ENCODE assay signal across 9 cellular contexts in genomic region chr4:138775890-138776289, GRCh38.
DNase-seq lines count a peak whose midpoint lies in the region; ATAC-seq and TF ChIP-seq lines count a peak whose summit lies in the region.
"Had no signal": no experiment of that assay in that cellular context is flagged by ENCODE, and none has a peak within 500 bp of the region (broad histone marks: within the 10 kb centered on the region; RNA-seq: fewer than 3 reads in every experiment).

No MANE protein-coding gene starts in this region.

- CTCF ChIA-PET in CD4-positive, alpha-beta T cell (lab: Charles Lee), result no interaction called here

- TF ChIP-seq CTCF in CD4-positive, alpha-beta T cell (IDR thresholded peaks at IDR 0.05), result no peak

- H3K27me3 ChIP-seq in CD4-positive, alpha-beta T cell (ENCODE audit: control insufficient read depth, insufficient read depth, low read length), result no peaks in the 10 kb centered on the region

- H3K27ac Mint-ChIP-seq in activated naive CD8-positive, alpha-beta T cell treated with anti-CD3 and anti-CD28 coated beads for 36 hours, result no peak overlapping the region
- no peak overlapping the region for H3K27ac Mint-ChIP-seq in CD4-positive, alpha-beta T cell
- H3K27ac Mint-ChIP-seq: CD8-positive, alpha-beta T cell had no signal

- intact Hi-C loops in CD4-positive, alpha-beta T cell (cut with DNase I, micrococcal nuclease), result no loop called here

- H3K27ac ChIP-seq in CD4-positive, alpha-beta T cell (ENCODE audit: low read depth, low read length), result no peak overlapping the region

- no peaks in the 10 kb centered on the region for H3K9me3 ChIP-seq in CD4-positive, alpha-beta T cell (ENCODE audit: control insufficient read depth, low read length)

- H3K4me3 Mint-ChIP-seq in activated naive CD8-positive, alpha-beta T cell treated with anti-CD3 and anti-CD28 coated beads for 36 hours, result no peak overlapping the region
- no peak overlapping the region for H3K4me3 Mint-ChIP-seq in CD4-positive, alpha-beta T cell
- H3K4me3 Mint-ChIP-seq: CD8-positive, alpha-beta T cell had no signal

- ATAC-seq in GM18502 (IDR thresholded peaks at IDR 0.05; ENCODE audit: poor library complexity, unreplicated experiment) (peak; percentile 97), HG02588 (IDR thresholded peaks at IDR 0.05; ENCODE audit: unreplicated experiment) (peak; percentile 89), left lobe of liver (peak; percentile 13)
- ATAC-seq in CD4-positive, alpha-beta T cell (ENCODE audit: poor library complexity), result no peak
- ATAC-seq: CD8-positive, alpha-beta T cell had no signal

- DNase-seq in MV-4-11 (lab: John Stamatoyannopoulos, UW) (peak; percentile 79), left lobe of liver (ENCODE audit: low spot score) (no peak), NCI-H524 (lab: John Stamatoyannopoulos, UW) (no peak), LoVo (ENCODE audit: low spot score) (no peak)
- no peak for DNase-seq in activated naive CD8-positive, alpha-beta T cell treated with anti-CD3 and anti-CD28 coated beads for 36 hours
- no peak for DNase-seq in CD4-positive, alpha-beta T cell
- DNase-seq: CD8-positive, alpha-beta T cell had no signal

- POLR2A ChIA-PET in CD4-positive, alpha-beta T cell (lab: Charles Lee), result no interaction called here

- peaks cover 4% of the 10 kb centered on the region for H3K9me3 Mint-ChIP-seq in activated naive CD8-positive, alpha-beta T cell treated with anti-CD3 and anti-CD28 coated beads for 36 hours
- peaks cover 2% of the 10 kb centered on the region for H3K9me3 Mint-ChIP-seq in CD4-positive, alpha-beta T cell
- H3K9me3 Mint-ChIP-seq: CD8-positive, alpha-beta T cell had no signal

- H3K4me1 Mint-ChIP-seq in activated naive CD8-positive, alpha-beta T cell treated with anti-CD3 and anti-CD28 coated beads for 36 hours, result no peaks in the 10 kb centered on the region
- H3K4me1 Mint-ChIP-seq in CD4-positive, alpha-beta T cell (ENCODE audit: low read depth), result no peaks in the 10 kb centered on the region

- peaks cover 9% of the 10 kb centered on the region for H3K27me3 Mint-ChIP-seq in activated naive CD8-positive, alpha-beta T cell treated with anti-CD3 and anti-CD28 coated beads for 36 hours
- H3K27me3 Mint-ChIP-seq in CD4-positive, alpha-beta T cell, result no peaks in the 10 kb centered on the region

- no peaks in the 10 kb centered on the region for H3K36me3 Mint-ChIP-seq in activated naive CD8-positive, alpha-beta T cell treated with anti-CD3 and anti-CD28 coated beads for 36 hours
- H3K36me3 Mint-ChIP-seq in CD4-positive, alpha-beta T cell (ENCODE audit: low read depth), result no peaks in the 10 kb centered on the region
- H3K36me3 Mint-ChIP-seq: CD8-positive, alpha-beta T cell had no signal
